ENCODE assay signal across 6 cellular contexts in the genomic region with DNA sequence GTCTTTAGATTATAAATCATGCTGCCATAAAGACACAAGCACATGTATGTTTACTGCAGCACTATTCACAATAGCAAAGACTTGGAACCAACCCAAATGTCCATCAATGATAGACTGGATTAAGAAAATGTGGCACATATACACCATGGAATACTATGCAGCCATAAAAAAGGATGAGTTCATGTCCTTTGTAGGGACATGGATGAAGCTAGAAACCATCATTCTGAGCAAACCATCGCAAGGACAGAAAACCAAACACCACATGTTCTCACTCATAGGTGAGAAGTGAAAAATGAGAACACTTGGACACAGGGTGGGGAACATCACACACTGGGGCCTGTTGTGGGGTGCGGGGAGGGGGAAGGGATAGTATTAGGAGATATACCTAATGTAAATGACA. TPM values are rescaled to one million over a fixed set of nuclear protein-coding genes. Genes with fewer than 3 reads are reported as not detected.
"Had no signal": no experiment of that assay in that cellular context is flagged by ENCODE, and none has a peak within 500 bp of the region (broad histone marks: within the 10 kb centered on the region; RNA-seq: fewer than 3 reads in every experiment).

No MANE protein-coding gene starts in this region.

RNA-seq across cellular contexts. Expression of gene GJA3, which starts 7.6 kb away (rescaled TPM):
- total RNA-seq: OCI-LY7, Peyer's patch, SJCRH30, SJSA1 had no signal
- polyA plus RNA-seq: SK-N-SH had no signal

RNA-seq across cellular contexts. Expression of gene GJB2, which starts 39.4 kb away (rescaled TPM):
- total RNA-seq: OCI-LY7, SJCRH30, SJSA1, SK-MEL-5 had no signal
- polyA plus RNA-seq: SK-N-SH had no signal
